In genomic region chr4:102344520-102344954, GRCh38 we compare ENCODE assay signal across 1 cellular context.
TF ChIP-seq lines count a peak whose summit lies in the region.

No MANE protein-coding gene starts in this region.

TF ChIP-seq in K562, 482 proteins besides CTCF, POLR2A, EP300 and RAD21 (continued from another document and continues in another):
- no peak for TF ChIP-seq STAT6 (CRISPR knock-in tag; IDR thresholded peaks at IDR 0.05)
- TF ChIP-seq RBFOX2 (IDR thresholded peaks at IDR 0.05; ENCODE audit: low read depth, low read length) = peak; percentile 90
- TF ChIP-seq ZNF316 (IDR thresholded peaks at IDR 0.05) = no peak
- no peak for TF ChIP-seq SRSF7 (optimal IDR thresholded peaks at IDR 0.05; ENCODE audit: low read depth, low read length)
- no peak for TF ChIP-seq FOXO4 (CRISPR knock-in tag; IDR thresholded peaks at IDR 0.05)
- TF ChIP-seq CXXC5 (CRISPR knock-in tag; IDR thresholded peaks at IDR 0.05) = peak; percentile 65
- TF ChIP-seq YY1 (IDR thresholded peaks at IDR 0.05; ENCODE audit: borderline replicate concordance in 1 of 3, control insufficient read depth in 1 of 3, extremely low read depth in 1 of 3, insufficient read depth in 3 of 3, insufficient read length in 1 of 3, insufficient replicate concordance in 2 of 3, low read depth in 1 of 3, low read length in 2 of 3) = peak in 1 of 3 experiments; percentile 45
- no peak for TF ChIP-seq TSC22D4 (tag; IDR thresholded peaks at IDR 0.05)
- peak; percentile 39 for TF ChIP-seq RNF2 (IDR thresholded peaks at IDR 0.05)
- no peak for TF ChIP-seq ZNF57 (CRISPR knock-in tag; IDR thresholded peaks at IDR 0.05)
- TF ChIP-seq RREB1 (CRISPR knock-in tag; IDR thresholded peaks at IDR 0.05) = no peak
- no peak for TF ChIP-seq ZNF232 (CRISPR knock-in tag; IDR thresholded peaks at IDR 0.05)
- no peak for TF ChIP-seq ZSCAN32 (CRISPR knock-in tag; IDR thresholded peaks at IDR 0.05)
- TF ChIP-seq MLX (CRISPR knock-in tag; conservative IDR thresholded peaks at IDR 0.05) = no peak
- no peak for TF ChIP-seq KAT7 (CRISPR knock-in tag; IDR thresholded peaks at IDR 0.05; ENCODE audit: borderline replicate concordance)
- peak in 1 of 2 experiments; percentile 60; a peak in 1 of 4 replicates for TF ChIP-seq NONO (IDR thresholded peaks at IDR 0.05; ENCODE audit: low read depth in 2 of 2, low read length in 1 of 2)
- TF ChIP-seq FOXA3 (CRISPR knock-in tag; conservative IDR thresholded peaks at IDR 0.05 in 1 of 2, IDR thresholded peaks at IDR 0.05 in 1 of 2) = 0 out of 4 replicates have a peak, but pooled peaks of 1 of the 2 experiments have one; percentile 56
- TF ChIP-seq EGR1 (conservative IDR thresholded peaks at IDR 0.05) = no peak
- peak; percentile 27 for TF ChIP-seq DACH1 (IDR thresholded peaks at IDR 0.05; ENCODE audit: partially characterized antibody)
- no peak for TF ChIP-seq RNF219 (CRISPR knock-in tag; IDR thresholded peaks at IDR 0.05)
- peak; percentile 49; the same call in 1 of the 2 replicates for TF ChIP-seq E2F3 (CRISPR knock-in tag; IDR thresholded peaks at IDR 0.05)
- TF ChIP-seq STAT5A (IDR thresholded peaks at IDR 0.05; ENCODE audit: borderline replicate concordance, low read length) = no peak
- no peak for TF ChIP-seq ZNF395 (CRISPR knock-in tag; IDR thresholded peaks at IDR 0.05)
- TF ChIP-seq ZBTB43 (CRISPR knock-in tag; IDR thresholded peaks at IDR 0.05) = no peak
- TF ChIP-seq ESRRA (IDR thresholded peaks at IDR 0.05; ENCODE audit: borderline replicate concordance, low read depth) = 0 out of 2 replicates have a peak, but pooled peaks have one; percentile 30
- peak; percentile 90 for TF ChIP-seq ZFX (CRISPR knock-in tag; IDR thresholded peaks at IDR 0.05)
- peak; percentile 71 for TF ChIP-seq FUS (optimal IDR thresholded peaks at IDR 0.05; ENCODE audit: low read depth, low read length)
- TF ChIP-seq GABPA (tag; conservative IDR thresholded peaks at IDR 0.05; ENCODE audit: low read depth) = no peak
- TF ChIP-seq RBM22 (IDR thresholded peaks at IDR 0.05; ENCODE audit: low read depth, low read length, poor library complexity, severe bottlenecking) = peak; percentile 70
- TF ChIP-seq CREB1 (IDR thresholded peaks at IDR 0.05) = no peak
- no peak for TF ChIP-seq CREB1 (CRISPR knock-in tag; IDR thresholded peaks at IDR 0.05)
- no peak for TF ChIP-seq PREB (CRISPR knock-in tag; IDR thresholded peaks at IDR 0.05)
- no peak for TF ChIP-seq KLF13 (tag; IDR thresholded peaks at IDR 0.05; ENCODE audit: borderline replicate concordance, low read depth)
- no peak for TF ChIP-seq CHD2 (IDR thresholded peaks at IDR 0.05; ENCODE audit: low read depth, low read length)
